18 cellular contexts compared by ENCODE assay signal in genomic region chr1:153929981-153930948, GRCh38. TPM values are rescaled to one million over a fixed set of nuclear protein-coding genes. Genes with fewer than 3 reads are reported as not detected.
DNase-seq lines count a peak whose midpoint lies in the region; ATAC-seq and TF ChIP-seq lines count a peak whose summit lies in the region.
"Had no signal": no experiment of that assay in that cellular context is flagged by ENCODE, and none has a peak within 500 bp of the region (broad histone marks: within the 10 kb centered on the region; RNA-seq: fewer than 3 reads in every experiment).

No MANE protein-coding gene starts in this region.

- H3K27ac ChIP-seq in PC-3 (ENCODE audit: low read length) (no peak overlapping the region), endodermal cell (ENCODE audit: low read depth, low read length) (no peak overlapping the region), spleen (peak overlapping the region in 2 of 8 donors; percentile 58 to 72)
- H3K27ac ChIP-seq: body of pancreas, Peyer's patch, psoas muscle, VCaP had no signal

- H3K79me2 ChIP-seq in PC-3 (ENCODE audit: low read length): no peaks in the 10 kb centered on the region

- no peaks in the 10 kb centered on the region for H3K9me3 ChIP-seq in PC-3 (ENCODE audit: low read length)
- H3K9me3 ChIP-seq in endodermal cell (ENCODE audit: control insufficient read depth, low read length): no peaks in the 10 kb centered on the region
- no peaks in the 10 kb centered on the region for H3K9me3 ChIP-seq in spleen
- H3K9me3 ChIP-seq: body of pancreas, Peyer's patch, psoas muscle had no signal

- H3K9me3 Mint-ChIP-seq in endodermal cell: no peaks in the 10 kb centered on the region
- H3K9me3 Mint-ChIP-seq: IgD-negative memory B cell had no signal

- no peaks in the 10 kb centered on the region for H3F3A ChIP-seq in PC-3 (ENCODE audit: low read length, unreplicated experiment)

- peak; percentile 4 for TF ChIP-seq CTCF in GM12873 (IDR thresholded peaks at IDR 0.05; ENCODE audit: insufficient read depth, low read depth, low read length, missing control alignments)
- TF ChIP-seq CTCF in PC-3 (conservative IDR thresholded peaks at IDR 0.05; ENCODE audit: low read depth, low read length): peak; percentile 15; the same call in 1 of the 2 replicates
- peak; percentile 47 for TF ChIP-seq CTCF in endodermal cell (conservative IDR thresholded peaks at IDR 0.05)
- TF ChIP-seq CTCF in spleen (IDR thresholded peaks at IDR 0.05 in 8 of 11, conservative IDR thresholded peaks at IDR 0.05 in 3 of 11): no peak

- H4K20me1 ChIP-seq in PC-3 (ENCODE audit: low read length): no peaks in the 10 kb centered on the region

- H3K27ac Mint-ChIP-seq in endodermal cell: no peak overlapping the region
- H3K27ac Mint-ChIP-seq: B cell had no signal

- CTCF ChIA-PET in PC-3 (lab: Charles Lee): no interaction called here

- peaks cover 39% of the 10 kb centered on the region for H3K36me3 Mint-ChIP-seq in endodermal cell (ENCODE audit: low read depth)

- no peak overlapping the region for H3K4me2 ChIP-seq in PC-3 (ENCODE audit: low read length)

- H3K27me3 ChIP-seq in PC-3 (ENCODE audit: low read length): no peaks in the 10 kb centered on the region
- no peaks in the 10 kb centered on the region for H3K27me3 ChIP-seq in endodermal cell (ENCODE audit: control insufficient read depth, insufficient read depth, low read length, poor library complexity, severe bottlenecking)
- no peaks in the 10 kb centered on the region for H3K27me3 ChIP-seq in spleen (replicated peaks in 1 of 7)
- H3K27me3 ChIP-seq: body of pancreas, Peyer's patch had no signal

- H3K9ac ChIP-seq in PC-3 (ENCODE audit: low read length) (no peak overlapping the region), endodermal cell (ENCODE audit: extremely low read depth, low read length, poor library complexity, severe bottlenecking) (no peak overlapping the region)

- 90 to 91% methylated on average over 7 to 14 of the region's 14 CpGs for WGBS in endodermal cell (ENCODE audit: insufficient coverage in 1 of 2, insufficient read length in 1 of 2), 2 experiments
- WGBS in spleen, 5 donors: 90 to 92% (median 91%) methylated on average over 13 to 14 of the region's 14 CpGs

- no peak overlapping the region for H3K4me3 ChIP-seq in PC-3 (ENCODE audit: low read length)
- no peak overlapping the region for H3K4me3 ChIP-seq in endodermal cell (ENCODE audit: low read length)
- no peak overlapping the region for H3K4me3 ChIP-seq in spleen
- H3K4me3 ChIP-seq: body of pancreas, Peyer's patch, psoas muscle had no signal

- no peak overlapping the region for H3K4me3 Mint-ChIP-seq in endodermal cell
- H3K4me3 Mint-ChIP-seq: B cell, IgD-negative memory B cell had no signal

- H3K4me1 ChIP-seq in PC-3 (ENCODE audit: insufficient read depth, low read length) (no peaks in the 10 kb centered on the region), endodermal cell (ENCODE audit: control insufficient read depth, insufficient read depth, low read length) (no peaks in the 10 kb centered on the region), spleen (peaks cover 0 to 22% (median 12%) of the 10 kb centered on the region in 6 donors)
- H3K4me1 ChIP-seq: body of pancreas, Peyer's patch, psoas muscle had no signal

- POLR2A ChIA-PET in PC-3 (lab: Charles Lee; ENCODE audit: unreplicated experiment): no interaction called here

- H2AFZ ChIP-seq in PC-3 (ENCODE audit: low read length): no peak overlapping the region

- no peaks in the 10 kb centered on the region for H3K27me3 Mint-ChIP-seq in endodermal cell (ENCODE audit: insufficient read depth)
- H3K27me3 Mint-ChIP-seq: B cell, IgD-negative memory B cell had no signal

- TF ChIP-seq POLR2A in spleen (IDR thresholded peaks at IDR 0.05): no peak

- DNase-seq in PC-3 (no peak), endodermal cell (no peak), spleen (peak; percentile 54), RPMI8226 (no peak), GF-D8 (lab: John Stamatoyannopoulos, UW) (no peak)
- DNase-seq: activated gamma-delta T cell; body of pancreas; NCI-H2107; NCI-H748 treated with DMSO at 0.1 percent for 48 hours; psoas muscle; stimulated activated CD4-positive, alpha-beta T cell treated with anti-CD3 and anti-CD28 coated beads, Interleukin-12 subunit alpha, Interleukin-12 subunit beta, amount 100 ng/mL, for 4 hours had no signal

- BruUV-seq in PC-3 (replicated peaks; lab: Mats Ljungman, UMichigan): TSS peak; percentile 17

- no peaks in the 10 kb centered on the region for H3K9me2 ChIP-seq in PC-3 (replicated peaks; ENCODE audit: low read length)

- intact Hi-C loops in PC-3 (cut with micrococcal nuclease) (no loop called here), spleen (cut with DNase I; ENCODE audit: low total_unique reads) (no loop called here)

- ATAC-seq in PC-3 (0 out of 2 replicates have a peak, but pooled peaks have one; percentile 34), GM18867 (IDR thresholded peaks at IDR 0.05; ENCODE audit: unreplicated experiment) (no peak)
- ATAC-seq: body of pancreas, left lobe of liver, psoas muscle had no signal

- no peaks in the 10 kb centered on the region for H3K4me1 Mint-ChIP-seq in endodermal cell

- H3K36me3 ChIP-seq in PC-3 (ENCODE audit: low read depth, low read length) (peaks cover 4% of the 10 kb centered on the region; the same call in 1 of the 2 replicates), endodermal cell (ENCODE audit: control insufficient read depth, insufficient read depth, low read length) (peaks cover 25% of the 10 kb centered on the region), spleen (peaks cover 0 to 66% (median 59%) of the 10 kb centered on the region in 6 donors)

RNA-seq across cellular contexts. Expression of gene GATAD2B, which starts 7.5 kb away (rescaled TPM):
- 7.2 and 11.7 TPM in 2 replicates for total RNA-seq in PC-3 (2014; rRNA removed)
- total RNA-seq in endodermal cell: 10 to 100 TPM; 45.2 to 51.2 TPM
- polyA plus RNA-seq in endodermal cell (2013, experiment 1 of 2): 32.0 TPM
- 31.3 TPM for polyA plus RNA-seq in endodermal cell (2013, experiment 2 of 2)
- 10 to 100 TPM; 44.2 to 68.1 (median 60.4) TPM for total RNA-seq in spleen
- polyA plus RNA-seq in spleen: 1 to 10 TPM; 3.7 to 7.1 (median 3.9) TPM

RNA-seq across cellular contexts. Expression of gene DENND4B, which starts 16.3 kb away (rescaled TPM):
- total RNA-seq in PC-3 (2014; rRNA removed) (27.3 and 38.0 TPM in 2 replicates), endodermal cell (100 to 1,000 TPM in 1 of 2 donors, 10 to 100 TPM in 1; 89.5 to 115 TPM), spleen (100 to 1,000 TPM; 135 to 211 (median 168) TPM)
- polyA plus RNA-seq in endodermal cell (2013, experiment 1 of 2): 51.8 TPM
- 31.1 TPM for polyA plus RNA-seq in endodermal cell (2013, experiment 2 of 2)
- polyA plus RNA-seq in spleen: 100 to 1,000 TPM in 2 of 3 donors, 10 to 100 TPM in 1; 47.7 to 106 (median 104) TPM

RNA-seq across cellular contexts. Expression of gene CRTC2, which starts 28.1 kb away (rescaled TPM):
- total RNA-seq in PC-3 (2014; rRNA removed) (17.6 and 21.0 TPM in 2 replicates), endodermal cell (10 to 100 TPM; 35.5 to 40.9 TPM), spleen (10 to 100 TPM; 34.8 to 80.1 (median 66.8) TPM)
- polyA plus RNA-seq in endodermal cell (2013, experiment 1 of 2): 34.7 TPM
- polyA plus RNA-seq in endodermal cell (2013, experiment 2 of 2): 33.7 TPM
- 10 to 100 TPM; 37.7 to 79.7 (median 72.3) TPM for polyA plus RNA-seq in spleen

RNA-seq across cellular contexts. Expression of gene SLC39A1, which starts 33.1 kb away (rescaled TPM):
- 201 and 224 TPM in 2 replicates for total RNA-seq in PC-3 (2014; rRNA removed)
- total RNA-seq in endodermal cell: 100 to 1,000 TPM; 129 to 154 TPM
- 97.1 TPM for polyA plus RNA-seq in endodermal cell (2013, experiment 1 of 2)
- polyA plus RNA-seq in endodermal cell (2013, experiment 2 of 2): 96.8 TPM
- 10 to 100 TPM; 66.7 to 88.4 (median 81.1) TPM for total RNA-seq in spleen
- polyA plus RNA-seq in spleen: 10 to 100 TPM; 23.6 to 41.3 (median 40.6) TPM

RNA-seq across cellular contexts. Expression of gene CREB3L4, which starts 37.4 kb away (rescaled TPM):
- total RNA-seq in PC-3 (2014; rRNA removed): 22.9 and 28.7 TPM in 2 replicates
- 10 to 100 TPM; 15.6 to 23.9 TPM for total RNA-seq in endodermal cell
- polyA plus RNA-seq in endodermal cell (2013, experiment 1 of 2): 24.4 TPM
- 22.3 TPM for polyA plus RNA-seq in endodermal cell (2013, experiment 2 of 2)
- 10 to 100 TPM in 2 of 7 donors, 1 to 10 TPM in 5; 6.1 to 18.0 (median 9.1) TPM for total RNA-seq in spleen
- 10 to 100 TPM in 2 of 3 donors, 1 to 10 TPM in 1; 8.9 to 13.3 (median 11.7) TPM for polyA plus RNA-seq in spleen

Comparison
In these comparisons a context has a peak if more than half of its experiments do, and no peak if none do; other contexts are left out.
1. CTCF ChIP-seq: peak in GM12873 (single experiment), PC-3 (single experiment) and endodermal cell (single experiment); none in spleen (0 of 11).